Comparison of ENCODE assay signal across 8 cellular contexts in genomic region chr5:191036-191948, GRCh38. TPM values are rescaled to one million over a fixed set of nuclear protein-coding genes. Genes with fewer than 3 reads are reported as not detected.
DNase-seq lines count a peak whose midpoint lies in the region; ATAC-seq and TF ChIP-seq lines count a peak whose summit lies in the region.

Gene LRRC14B, plus strand, starts transcription at chr5:191495. Its CDS starts 44 bp downstream, at chr5:191539.

- H3K27ac ChIP-seq in thyroid gland: no peak within 1 kb of the TSS
- H3K27ac ChIP-seq in tibial nerve: no peak within 1 kb of the TSS

- H3K4me3 ChIP-seq in kidney epithelial cell (ENCODE audit: low read depth, low read length): peak within 1 kb of the TSS; percentile 24
- H3K4me3 ChIP-seq in thyroid gland (replicated peaks in 1 of 3): peak within 1 kb of the TSS in 1 of 3 donors; percentile 8
- H3K4me3 ChIP-seq in tibial nerve: no peak within 1 kb of the TSS

- peak; percentile 38 for ATAC-seq in stimulated activated naive CD8-positive, alpha-beta T cell treated with anti-CD3 and anti-CD28 coated beads, Interleukin-15, amount 100 ng/mL, for 72 hours
- no peak for ATAC-seq in stimulated activated naive CD8-positive, alpha-beta T cell treated with anti-CD3 and anti-CD28 coated beads, Interleukin-15, Interleukin-2, amounts not matched to agents 100 U/mL and 50 U/mL, for 24 hours

- no peaks in the 10 kb centered on the region for H3K36me3 ChIP-seq in kidney epithelial cell (ENCODE audit: control insufficient read depth, insufficient read depth, low read length)
- H3K36me3 ChIP-seq in thyroid gland: no peaks in the 10 kb centered on the region
- H3K36me3 ChIP-seq in tibial nerve: no peaks in the 10 kb centered on the region

- peak within 1 kb of the TSS in 1 of 2 donors; percentile 40 for H3K27ac Mint-ChIP-seq in stimulated activated naive CD8-positive, alpha-beta T cell treated with anti-CD3 and anti-CD28 coated beads, Interleukin-15, amount 100 ng/mL, for 72 hours

- peaks cover 28% of the 10 kb centered on the region for H3K4me1 Mint-ChIP-seq in stimulated activated naive CD8-positive, alpha-beta T cell treated with anti-CD3 and anti-CD28 coated beads, Interleukin-15, amount 100 ng/mL, for 72 hours

- peaks cover 8% of the 10 kb centered on the region for H3K27me3 Mint-ChIP-seq in stimulated activated naive CD8-positive, alpha-beta T cell treated with anti-CD3 and anti-CD28 coated beads, Interleukin-15, amount 100 ng/mL, for 72 hours

- H3K9me3 ChIP-seq in thyroid gland (no peaks in the 10 kb centered on the region), tibial nerve (no peaks in the 10 kb centered on the region)

- H3K27me3 ChIP-seq in kidney epithelial cell (ENCODE audit: control insufficient read depth, insufficient read depth, low read length): peaks cover 40% of the 10 kb centered on the region
- H3K27me3 ChIP-seq in thyroid gland: no peaks in the 10 kb centered on the region
- H3K27me3 ChIP-seq in tibial nerve: peaks cover 0 to 56% of the 10 kb centered on the region in 2 donors

- TF ChIP-seq CTCF in kidney epithelial cell (IDR thresholded peaks at IDR 0.05; ENCODE audit: insufficient read depth, low read length, poor library complexity, severe bottlenecking) (no peak), thyroid gland (IDR thresholded peaks at IDR 0.05) (peak in 1 of 6 experiments; percentile 9), tibial nerve (IDR thresholded peaks at IDR 0.05) (no peak)

- TF ChIP-seq POLR2A in thyroid gland (IDR thresholded peaks at IDR 0.05) (no peak), tibial nerve (IDR thresholded peaks at IDR 0.05) (no peak)

- no peak for TF ChIP-seq EP300 in tibial nerve (IDR thresholded peaks at IDR 0.05)

- H3K4me1 ChIP-seq in thyroid gland (peaks cover 14 to 25% of the 10 kb centered on the region in 2 donors), tibial nerve (peaks cover 0 to 11% (median 0%) of the 10 kb centered on the region in 4 donors)

- intact Hi-C loops in thyroid gland (cut with DNase I): no loop called here

- DNase-seq in stimulated activated naive CD8-positive, alpha-beta T cell treated with anti-CD3 and anti-CD28 coated beads, Interleukin-15, amount 100 ng/mL, for 72 hours: peak in 1 of 2 donors; percentile 28
- DNase-seq in stimulated activated naive CD8-positive, alpha-beta T cell treated with anti-CD3 and anti-CD28 coated beads, Interleukin-15, Interleukin-2, amounts not matched to agents 100 U/mL and 50 U/mL, for 24 hours: no peak
- DNase-seq in NCI-H774 (lab: John Stamatoyannopoulos, UW) (peak; percentile 62), kidney epithelial cell (ENCODE audit: low read depth) (no peak), thyroid gland (peak; percentile 50 to 68), HuH-7 (ENCODE audit: low spot score) (no peak), AML-193 (lab: John Stamatoyannopoulos, UW) (no peak), tibial nerve (ENCODE audit: low spot score in 2 of 2) (no peak)

- 23 to 33% methylated on average over 9 to 25 of the region's 56 CpGs for whole genome bisulfite sequencing in thyroid gland, 2 donors
- WGBS in tibial nerve, 2 donors: 16 to 30% methylated on average over 21 to 37 of the region's 56 CpGs

- H3K9me3 Mint-ChIP-seq in stimulated activated naive CD8-positive, alpha-beta T cell treated with anti-CD3 and anti-CD28 coated beads, Interleukin-15, amount 100 ng/mL, for 72 hours: no peaks in the 10 kb centered on the region

- H3K4me3 Mint-ChIP-seq in stimulated activated naive CD8-positive, alpha-beta T cell treated with anti-CD3 and anti-CD28 coated beads, Interleukin-15, amount 100 ng/mL, for 72 hours: peak within 1 kb of the TSS; percentile 26 to 65

RNA-seq across cellular contexts. Expression of gene LRRC14B, which starts in this region (rescaled TPM):
- 0.41 TPM in 1 of 2 replicates, not detected in the other for total RNA-seq in kidney epithelial cell
- total RNA-seq in thyroid gland: not detected
- not detected for total RNA-seq in tibial nerve

Comparison
In these comparisons a context has a peak if more than half of its experiments do, and no peak if none do; other contexts are left out.
1. Peak in DNase-seq in thyroid gland; RNA of the gene not detected or under 1 TPM.